1 cellular context compared by ENCODE assay signal in genomic region chr17:82332669-82333278, GRCh38.
A peak's percentile ranks its signal among the peaks of the same experiment; 100 is the strongest.
TF ChIP-seq lines count a peak whose summit lies in the region.

No MANE protein-coding gene starts in this region.

TF ChIP-seq in K562, 482 proteins besides CTCF, POLR2A, EP300 and RAD21 (continued from another document and continues in another):
- TF ChIP-seq RNF219 (CRISPR knock-in tag; IDR thresholded peaks at IDR 0.05) (no peak), NKRF (IDR thresholded peaks at IDR 0.05; ENCODE audit: borderline replicate concordance) (no peak), ZNF282 (CRISPR knock-in tag; IDR thresholded peaks at IDR 0.05) (peak; percentile 29; the same call in 1 of the 2 replicates), BACH1 (tag; IDR thresholded peaks at IDR 0.05) (no peak), SAP30 (IDR thresholded peaks at IDR 0.05; ENCODE audit: borderline replicate concordance, insufficient read depth, low read depth, low read length, poor library complexity, severe bottlenecking) (no peak), POLR3A (IDR thresholded peaks at IDR 0.05; ENCODE audit: borderline replicate concordance, extremely low read depth, insufficient read depth, insufficient read length) (no peak), KLF16 (IDR thresholded peaks at IDR 0.05) (no peak), ZNF316 (IDR thresholded peaks at IDR 0.05) (peak; percentile 99), ZC3H8 (IDR thresholded peaks at IDR 0.05) (no peak), E2F6 (IDR thresholded peaks at IDR 0.05; ENCODE audit: borderline replicate concordance in 1 of 2, extremely low read depth in 1 of 2, insufficient read depth in 1 of 2, insufficient read length in 1 of 2, low read depth in 1 of 2, low read length in 1 of 2, poor library complexity in 1 of 2, severe bottlenecking in 1 of 2) (peak in 1 of 2 experiments; percentile 50), IRF1 (CRISPR knock-in tag; IDR thresholded peaks at IDR 0.05; ENCODE audit: borderline replicate concordance) (no peak), RBFOX2 (IDR thresholded peaks at IDR 0.05; ENCODE audit: low read depth, low read length) (0 out of 2 replicates have a peak, but pooled peaks have one; percentile 31), SMARCA4 (IDR thresholded peaks at IDR 0.05) (no peak), KHSRP (IDR thresholded peaks at IDR 0.05) (no peak), ESRRB (CRISPR knock-in tag; IDR thresholded peaks at IDR 0.05; ENCODE audit: borderline replicate concordance) (no peak), E2F8 (IDR thresholded peaks at IDR 0.05; ENCODE audit: low read depth, partially characterized antibody) (no peak), NCOA6 (IDR thresholded peaks at IDR 0.05) (no peak), PHTF2 (CRISPR knock-in tag; IDR thresholded peaks at IDR 0.05) (no peak), UBTF (IDR thresholded peaks at IDR 0.05; ENCODE audit: borderline replicate concordance in 1 of 2, low read depth in 2 of 2, low read length in 2 of 2) (no peak), HMG20B (CRISPR knock-in tag; IDR thresholded peaks at IDR 0.05) (no peak), TEAD1 (CRISPR knock-in tag; IDR thresholded peaks at IDR 0.05) (no peak), EGR1 (conservative IDR thresholded peaks at IDR 0.05) (peak; percentile 65), PTTG1 (tag; IDR thresholded peaks at IDR 0.05; ENCODE audit: low read depth) (no peak), KAT2B (IDR thresholded peaks at IDR 0.05; ENCODE audit: low read depth, low read length) (no peak), ZNF77 (CRISPR knock-in tag; IDR thresholded peaks at IDR 0.05) (no peak), ARID3A (IDR thresholded peaks at IDR 0.05; ENCODE audit: borderline replicate concordance, low read depth, low read length) (no peak), ZC3H4 (CRISPR knock-in tag; IDR thresholded peaks at IDR 0.05; ENCODE audit: borderline replicate concordance) (no peak), TCF15 (CRISPR knock-in tag; IDR thresholded peaks at IDR 0.05) (no peak), PYGO2 (tag; IDR thresholded peaks at IDR 0.05) (no peak), PHF8 (IDR thresholded peaks at IDR 0.05; ENCODE audit: borderline replicate concordance, low read length) (peak; percentile 2; the same call in 1 of the 2 replicates), TSHZ1 (CRISPR knock-in tag; IDR thresholded peaks at IDR 0.05) (no peak), CBFA2T2 (conservative IDR thresholded peaks at IDR 0.05) (no peak), ERF (CRISPR knock-in tag; IDR thresholded peaks at IDR 0.05) (no peak), MIER1 (IDR thresholded peaks at IDR 0.05; ENCODE audit: low read depth) (no peak), HDAC2 (IDR thresholded peaks at IDR 0.05) (no peak), HNRNPUL1 (IDR thresholded peaks at IDR 0.05; ENCODE audit: low read length) (no peak), NFYB (IDR thresholded peaks at IDR 0.05; ENCODE audit: extremely low read depth, insufficient read length) (no peak), RUNX1 (IDR thresholded peaks at IDR 0.05; ENCODE audit: low read depth) (no peak), MYNN (IDR thresholded peaks at IDR 0.05) (no peak), MYNN (CRISPR knock-in tag; IDR thresholded peaks at IDR 0.05) (no peak), PCBP1 (IDR thresholded peaks at IDR 0.05; ENCODE audit: low read depth, low read length, poor library complexity, severe bottlenecking) (no peak), ZNF146 (CRISPR knock-in tag; IDR thresholded peaks at IDR 0.05; ENCODE audit: unreplicated experiment) (no peak), ZNF785 (CRISPR knock-in tag; IDR thresholded peaks at IDR 0.05) (no peak), SIN3B (IDR thresholded peaks at IDR 0.05; ENCODE audit: low read depth) (no peak)
